ENCODE assay signal across 1 cellular context in the genomic region with DNA sequence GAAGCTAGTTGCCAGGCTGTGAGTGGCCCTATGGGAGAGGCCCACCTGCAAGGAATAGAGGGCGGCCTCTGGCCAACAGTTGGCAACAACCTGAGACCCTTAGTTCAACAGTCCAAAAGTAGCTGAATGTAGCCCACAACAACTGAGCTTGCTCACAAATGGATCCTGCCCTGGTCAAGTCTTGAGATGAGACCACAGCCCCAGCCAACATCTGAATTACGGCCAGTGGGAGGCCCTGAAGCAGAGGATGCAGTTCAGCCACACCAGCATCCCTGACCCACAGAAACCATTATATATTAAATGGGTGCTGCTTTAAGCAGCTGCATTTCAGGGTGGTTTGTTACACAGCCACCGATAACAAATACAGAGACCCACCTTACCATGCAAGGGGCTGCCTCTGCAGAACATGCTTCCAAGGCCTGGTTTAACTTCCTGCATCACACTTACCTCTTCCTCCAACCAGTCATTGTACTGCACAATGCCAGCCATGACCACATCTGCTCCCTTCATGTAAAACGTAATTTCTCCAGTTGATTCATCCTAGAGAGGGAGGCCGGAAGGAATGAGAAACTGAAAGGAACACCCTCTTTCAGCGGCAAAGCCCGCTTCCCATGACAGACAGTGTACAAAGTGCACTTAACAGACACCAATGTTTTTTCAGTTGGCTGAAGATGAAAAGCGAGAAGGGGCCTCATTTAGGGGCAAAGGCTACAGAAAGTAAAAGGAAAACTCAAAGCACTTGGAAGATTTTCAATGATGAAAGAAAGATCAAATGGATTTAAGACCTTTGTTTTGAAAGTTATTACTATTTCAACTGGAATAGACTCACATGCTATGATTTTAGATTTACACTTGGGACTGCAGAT.
TF ChIP-seq lines count a peak whose summit lies in the region.

No MANE protein-coding gene starts in this region.

TF ChIP-seq in HepG2, 621 proteins besides CTCF, POLR2A, EP300 and RAD21 (continued from another document and continues in another):
- TF ChIP-seq, protein P1, sequence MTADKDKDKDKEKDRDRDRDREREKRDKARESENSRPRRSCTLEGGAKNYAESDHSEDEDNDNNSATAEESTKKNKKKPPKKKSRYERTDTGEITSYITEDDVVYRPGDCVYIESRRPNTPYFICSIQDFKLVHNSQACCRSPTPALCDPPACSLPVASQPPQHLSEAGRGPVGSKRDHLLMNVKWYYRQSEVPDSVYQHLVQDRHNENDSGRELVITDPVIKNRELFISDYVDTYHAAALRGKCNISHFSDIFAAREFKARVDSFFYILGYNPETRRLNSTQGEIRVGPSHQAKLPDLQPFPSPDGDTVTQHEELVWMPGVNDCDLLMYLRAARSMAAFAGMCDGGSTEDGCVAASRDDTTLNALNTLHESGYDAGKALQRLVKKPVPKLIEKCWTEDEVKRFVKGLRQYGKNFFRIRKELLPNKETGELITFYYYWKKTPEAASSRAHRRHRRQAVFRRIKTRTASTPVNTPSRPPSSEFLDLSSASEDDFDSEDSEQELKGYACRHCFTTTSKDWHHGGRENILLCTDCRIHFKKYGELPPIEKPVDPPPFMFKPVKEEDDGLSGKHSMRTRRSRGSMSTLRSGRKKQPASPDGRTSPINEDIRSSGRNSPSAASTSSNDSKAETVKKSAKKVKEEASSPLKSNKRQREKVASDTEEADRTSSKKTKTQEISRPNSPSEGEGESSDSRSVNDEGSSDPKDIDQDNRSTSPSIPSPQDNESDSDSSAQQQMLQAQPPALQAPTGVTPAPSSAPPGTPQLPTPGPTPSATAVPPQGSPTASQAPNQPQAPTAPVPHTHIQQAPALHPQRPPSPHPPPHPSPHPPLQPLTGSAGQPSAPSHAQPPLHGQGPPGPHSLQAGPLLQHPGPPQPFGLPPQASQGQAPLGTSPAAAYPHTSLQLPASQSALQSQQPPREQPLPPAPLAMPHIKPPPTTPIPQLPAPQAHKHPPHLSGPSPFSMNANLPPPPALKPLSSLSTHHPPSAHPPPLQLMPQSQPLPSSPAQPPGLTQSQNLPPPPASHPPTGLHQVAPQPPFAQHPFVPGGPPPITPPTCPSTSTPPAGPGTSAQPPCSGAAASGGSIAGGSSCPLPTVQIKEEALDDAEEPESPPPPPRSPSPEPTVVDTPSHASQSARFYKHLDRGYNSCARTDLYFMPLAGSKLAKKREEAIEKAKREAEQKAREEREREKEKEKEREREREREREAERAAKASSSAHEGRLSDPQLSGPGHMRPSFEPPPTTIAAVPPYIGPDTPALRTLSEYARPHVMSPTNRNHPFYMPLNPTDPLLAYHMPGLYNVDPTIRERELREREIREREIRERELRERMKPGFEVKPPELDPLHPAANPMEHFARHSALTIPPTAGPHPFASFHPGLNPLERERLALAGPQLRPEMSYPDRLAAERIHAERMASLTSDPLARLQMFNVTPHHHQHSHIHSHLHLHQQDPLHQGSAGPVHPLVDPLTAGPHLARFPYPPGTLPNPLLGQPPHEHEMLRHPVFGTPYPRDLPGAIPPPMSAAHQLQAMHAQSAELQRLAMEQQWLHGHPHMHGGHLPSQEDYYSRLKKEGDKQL (CRISPR knock-in tag; IDR thresholded peaks at IDR 0.05; ENCODE audit: low read depth), result no peak
- TF ChIP-seq CEBPG (CRISPR knock-in tag; IDR thresholded peaks at IDR 0.05) (peak; percentile 23; the same call in 1 of the 2 replicates), CC2D1A (CRISPR knock-in tag; IDR thresholded peaks at IDR 0.05) (no peak), GATAD2A (CRISPR knock-in tag; IDR thresholded peaks at IDR 0.05) (peak; percentile 87), SAP130 (CRISPR knock-in tag; IDR thresholded peaks at IDR 0.05; ENCODE audit: low read depth) (peak; percentile 85), TSC22D2 (CRISPR knock-in tag; IDR thresholded peaks at IDR 0.05; ENCODE audit: borderline replicate concordance) (no peak), ATF7-NPFF (CRISPR knock-in tag; IDR thresholded peaks at IDR 0.05; ENCODE audit: low read depth) (no peak), SIX1 (CRISPR knock-in tag; IDR thresholded peaks at IDR 0.05; ENCODE audit: borderline replicate concordance) (peak; percentile 79), ZNF432 (CRISPR knock-in tag; IDR thresholded peaks at IDR 0.05; ENCODE audit: borderline replicate concordance) (no peak), ZNF24 (IDR thresholded peaks at IDR 0.05) (no peak), HMG20B (CRISPR knock-in tag; conservative IDR thresholded peaks at IDR 0.05) (no peak), ZNF556 (CRISPR knock-in tag; IDR thresholded peaks at IDR 0.05; ENCODE audit: borderline replicate concordance) (0 out of 2 replicates have a peak, but pooled peaks have one; percentile 57), MTF2 (CRISPR knock-in tag; IDR thresholded peaks at IDR 0.05; ENCODE audit: borderline replicate concordance) (no peak), KMT2B (CRISPR knock-in tag; IDR thresholded peaks at IDR 0.05) (0 out of 2 replicates have a peak, but pooled peaks have one; percentile 8), MIER3 (CRISPR knock-in tag; IDR thresholded peaks at IDR 0.05; ENCODE audit: borderline replicate concordance) (peak; percentile 60; the same call in 1 of the 2 replicates), HNRNPH1 (optimal IDR thresholded peaks at IDR 0.05; ENCODE audit: low read depth, low read length) (no peak), ZNF766 (CRISPR knock-in tag; IDR thresholded peaks at IDR 0.05; ENCODE audit: borderline replicate concordance) (no peak), PITX1 (CRISPR knock-in tag; IDR thresholded peaks at IDR 0.05) (peak; percentile 46; the same call in 1 of the 2 replicates), MED1 (CRISPR knock-in tag; IDR thresholded peaks at IDR 0.05) (peak; percentile 74), ZFAT (CRISPR knock-in tag; conservative IDR thresholded peaks at IDR 0.05) (no peak), SUZ12 (IDR thresholded peaks at IDR 0.05; ENCODE audit: low read depth, low read length) (no peak), ZBTB42 (CRISPR knock-in tag; IDR thresholded peaks at IDR 0.05) (no peak), TP53 (CRISPR knock-in tag; conservative IDR thresholded peaks at IDR 0.05) (no peak), ZNF468 (CRISPR knock-in tag; IDR thresholded peaks at IDR 0.05) (no peak), TAF1 (CRISPR knock-in tag; IDR thresholded peaks at IDR 0.05) (0 out of 2 replicates have a peak, but pooled peaks have one; percentile 22), SP1 (IDR thresholded peaks at IDR 0.05) (no peak), SP1 (CRISPR knock-in tag; IDR thresholded peaks at IDR 0.05) (0 out of 2 replicates have a peak, but pooled peaks have one; percentile 21), SCMH1 (CRISPR knock-in tag; IDR thresholded peaks at IDR 0.05; ENCODE audit: borderline replicate concordance) (no peak), GZF1 (CRISPR knock-in tag; IDR thresholded peaks at IDR 0.05) (no peak), HOXA7 (CRISPR knock-in tag; IDR thresholded peaks at IDR 0.05) (no peak), ZNF234 (CRISPR knock-in tag; conservative IDR thresholded peaks at IDR 0.05) (no peak), ZNF83 (CRISPR knock-in tag; IDR thresholded peaks at IDR 0.05; ENCODE audit: borderline replicate concordance) (no peak), THAP11 (CRISPR knock-in tag; IDR thresholded peaks at IDR 0.05) (peak; percentile 50), PHF8 (CRISPR knock-in tag; IDR thresholded peaks at IDR 0.05) (no peak; the same call in 1 of the 2 replicates)
- TF ChIP-seq, protein P2, sequence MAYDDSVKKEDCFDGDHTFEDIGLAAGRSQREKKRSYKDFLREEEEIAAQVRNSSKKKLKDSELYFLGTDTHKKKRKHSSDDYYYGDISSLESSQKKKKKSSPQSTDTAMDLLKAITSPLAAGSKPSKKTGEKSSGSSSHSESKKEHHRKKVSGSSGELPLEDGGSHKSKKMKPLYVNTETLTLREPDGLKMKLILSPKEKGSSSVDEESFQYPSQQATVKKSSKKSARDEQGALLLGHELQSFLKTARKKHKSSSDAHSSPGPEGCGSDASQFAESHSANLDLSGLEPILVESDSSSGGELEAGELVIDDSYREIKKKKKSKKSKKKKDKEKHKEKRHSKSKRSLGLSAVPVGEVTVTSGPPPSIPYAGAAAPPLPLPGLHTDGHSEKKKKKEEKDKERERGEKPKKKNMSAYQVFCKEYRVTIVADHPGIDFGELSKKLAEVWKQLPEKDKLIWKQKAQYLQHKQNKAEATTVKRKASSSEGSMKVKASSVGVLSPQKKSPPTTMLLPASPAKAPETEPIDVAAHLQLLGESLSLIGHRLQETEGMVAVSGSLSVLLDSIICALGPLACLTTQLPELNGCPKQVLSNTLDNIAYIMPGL (CRISPR knock-in tag; IDR thresholded peaks at IDR 0.05; ENCODE audit: borderline replicate concordance in 1 of 2, low read depth in 1 of 2), result peak in 1 of 2 experiments; percentile 27; a peak in 1 of 4 replicates
- TF ChIP-seq, protein P3, sequence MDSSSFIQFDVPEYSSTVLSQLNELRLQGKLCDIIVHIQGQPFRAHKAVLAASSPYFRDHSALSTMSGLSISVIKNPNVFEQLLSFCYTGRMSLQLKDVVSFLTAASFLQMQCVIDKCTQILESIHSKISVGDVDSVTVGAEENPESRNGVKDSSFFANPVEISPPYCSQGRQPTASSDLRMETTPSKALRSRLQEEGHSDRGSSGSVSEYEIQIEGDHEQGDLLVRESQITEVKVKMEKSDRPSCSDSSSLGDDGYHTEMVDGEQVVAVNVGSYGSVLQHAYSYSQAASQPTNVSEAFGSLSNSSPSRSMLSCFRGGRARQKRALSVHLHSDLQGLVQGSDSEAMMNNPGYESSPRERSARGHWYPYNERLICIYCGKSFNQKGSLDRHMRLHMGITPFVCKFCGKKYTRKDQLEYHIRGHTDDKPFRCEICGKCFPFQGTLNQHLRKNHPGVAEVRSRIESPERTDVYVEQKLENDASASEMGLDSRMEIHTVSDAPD (CRISPR knock-in tag; IDR thresholded peaks at IDR 0.05), result no peak
- TF ChIP-seq, protein P4, sequence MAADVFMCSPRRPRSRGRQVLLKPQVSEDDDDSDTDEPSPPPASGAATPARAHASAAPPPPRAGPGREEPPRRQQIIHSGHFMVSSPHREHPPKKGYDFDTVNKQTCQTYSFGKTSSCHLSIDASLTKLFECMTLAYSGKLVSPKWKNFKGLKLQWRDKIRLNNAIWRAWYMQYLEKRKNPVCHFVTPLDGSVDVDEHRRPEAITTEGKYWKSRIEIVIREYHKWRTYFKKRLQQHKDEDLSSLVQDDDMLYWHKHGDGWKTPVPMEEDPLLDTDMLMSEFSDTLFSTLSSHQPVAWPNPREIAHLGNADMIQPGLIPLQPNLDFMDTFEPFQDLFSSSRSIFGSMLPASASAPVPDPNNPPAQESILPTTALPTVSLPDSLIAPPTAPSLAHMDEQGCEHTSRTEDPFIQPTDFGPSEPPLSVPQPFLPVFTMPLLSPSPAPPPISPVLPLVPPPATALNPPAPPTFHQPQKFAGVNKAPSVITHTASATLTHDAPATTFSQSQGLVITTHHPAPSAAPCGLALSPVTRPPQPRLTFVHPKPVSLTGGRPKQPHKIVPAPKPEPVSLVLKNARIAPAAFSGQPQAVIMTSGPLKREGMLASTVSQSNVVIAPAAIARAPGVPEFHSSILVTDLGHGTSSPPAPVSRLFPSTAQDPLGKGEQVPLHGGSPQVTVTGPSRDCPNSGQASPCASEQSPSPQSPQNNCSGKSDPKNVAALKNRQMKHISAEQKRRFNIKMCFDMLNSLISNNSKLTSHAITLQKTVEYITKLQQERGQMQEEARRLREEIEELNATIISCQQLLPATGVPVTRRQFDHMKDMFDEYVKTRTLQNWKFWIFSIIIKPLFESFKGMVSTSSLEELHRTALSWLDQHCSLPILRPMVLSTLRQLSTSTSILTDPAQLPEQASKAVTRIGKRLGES (CRISPR knock-in tag; IDR thresholded peaks at IDR 0.05; ENCODE audit: borderline replicate concordance), result no peak
- TF ChIP-seq, protein P5, sequence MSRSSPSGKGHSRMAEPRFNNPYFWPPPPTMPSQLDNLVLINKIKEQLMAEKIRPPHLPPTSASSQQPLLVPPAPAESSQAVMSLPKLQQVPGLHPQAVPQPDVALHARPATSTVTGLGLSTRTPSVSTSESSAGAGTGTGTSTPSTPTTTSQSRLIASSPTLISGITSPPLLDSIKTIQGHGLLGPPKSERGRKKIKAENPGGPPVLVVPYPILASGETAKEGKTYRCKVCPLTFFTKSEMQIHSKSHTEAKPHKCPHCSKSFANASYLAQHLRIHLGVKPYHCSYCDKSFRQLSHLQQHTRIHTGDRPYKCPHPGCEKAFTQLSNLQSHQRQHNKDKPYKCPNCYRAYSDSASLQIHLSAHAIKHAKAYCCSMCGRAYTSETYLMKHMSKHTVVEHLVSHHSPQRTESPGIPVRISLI (CRISPR knock-in tag; IDR thresholded peaks at IDR 0.05; ENCODE audit: borderline replicate concordance), result peak; percentile 76; the same call in 1 of the 2 replicates
- TF ChIP-seq, protein P6, sequence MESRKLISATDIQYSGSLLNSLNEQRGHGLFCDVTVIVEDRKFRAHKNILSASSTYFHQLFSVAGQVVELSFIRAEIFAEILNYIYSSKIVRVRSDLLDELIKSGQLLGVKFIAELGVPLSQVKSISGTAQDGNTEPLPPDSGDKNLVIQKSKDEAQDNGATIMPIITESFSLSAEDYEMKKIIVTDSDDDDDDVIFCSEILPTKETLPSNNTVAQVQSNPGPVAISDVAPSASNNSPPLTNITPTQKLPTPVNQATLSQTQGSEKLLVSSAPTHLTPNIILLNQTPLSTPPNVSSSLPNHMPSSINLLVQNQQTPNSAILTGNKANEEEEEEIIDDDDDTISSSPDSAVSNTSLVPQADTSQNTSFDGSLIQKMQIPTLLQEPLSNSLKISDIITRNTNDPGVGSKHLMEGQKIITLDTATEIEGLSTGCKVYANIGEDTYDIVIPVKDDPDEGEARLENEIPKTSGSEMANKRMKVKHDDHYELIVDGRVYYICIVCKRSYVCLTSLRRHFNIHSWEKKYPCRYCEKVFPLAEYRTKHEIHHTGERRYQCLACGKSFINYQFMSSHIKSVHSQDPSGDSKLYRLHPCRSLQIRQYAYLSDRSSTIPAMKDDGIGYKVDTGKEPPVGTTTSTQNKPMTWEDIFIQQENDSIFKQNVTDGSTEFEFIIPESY (CRISPR knock-in tag; IDR thresholded peaks at IDR 0.05), result no peak
- TF ChIP-seq, protein P7, sequence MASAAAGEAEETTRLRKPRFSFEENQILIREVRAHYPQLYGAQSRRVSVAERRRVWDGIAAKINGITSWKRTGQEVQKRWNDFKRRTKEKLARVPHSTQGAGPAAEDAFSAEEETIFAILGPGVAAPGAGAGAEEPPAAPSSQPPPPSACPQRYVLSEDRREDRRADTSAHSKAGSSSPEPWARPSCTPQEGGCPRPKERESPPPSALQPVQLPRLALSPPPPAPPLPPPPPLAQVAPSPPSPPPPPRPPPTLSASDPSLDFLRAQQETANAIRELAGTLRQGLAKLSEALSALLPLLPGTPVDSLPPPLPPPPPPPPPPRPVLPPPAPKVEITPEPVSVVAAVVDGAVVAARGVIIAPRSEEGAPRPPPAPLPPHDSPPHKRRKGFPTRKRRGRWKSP (CRISPR knock-in tag; IDR thresholded peaks at IDR 0.05), result no peak
